Comparison of ENCODE assay signal across 1 cellular context in the genomic region with DNA sequence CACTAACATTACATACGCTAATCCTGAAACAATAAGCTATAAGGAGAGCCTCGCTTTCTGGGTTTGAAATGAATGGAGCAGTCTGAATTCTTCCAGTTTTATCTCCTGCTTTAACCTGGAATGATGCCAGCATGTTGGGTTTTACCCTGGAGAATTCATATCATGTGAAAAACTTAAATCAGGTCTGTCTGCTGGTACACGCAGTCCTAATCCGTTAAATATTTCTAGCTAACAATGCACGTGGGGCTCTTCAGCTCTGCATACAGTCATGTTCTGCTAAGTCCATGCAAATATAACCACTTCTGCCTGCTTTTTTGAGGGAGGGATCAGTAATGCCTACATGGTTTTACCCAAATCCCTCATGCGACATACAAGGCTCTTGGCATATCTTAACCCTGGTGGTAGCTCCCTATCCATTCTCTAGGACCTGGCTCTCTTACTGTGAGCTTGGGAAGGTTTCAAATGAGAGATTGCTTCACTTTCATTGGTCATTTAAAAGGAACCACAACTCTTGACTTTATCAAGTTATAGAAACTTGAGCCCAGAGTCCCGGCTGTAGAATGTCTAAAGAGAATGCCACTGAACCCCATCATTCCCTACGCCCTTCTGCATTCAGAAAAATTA.
A peak's percentile ranks its signal among the peaks of the same experiment; 100 is the strongest.
TF ChIP-seq lines count a peak whose summit lies in the region.

No MANE protein-coding gene starts in this region.

TF ChIP-seq in K562, 482 proteins besides CTCF, POLR2A, EP300 and RAD21 (continued from another document):
- TF ChIP-seq SMAD2 (IDR thresholded peaks at IDR 0.05; ENCODE audit: low read depth, low read length) = no peak
- no peak for TF ChIP-seq CEBPG (CRISPR knock-in tag; IDR thresholded peaks at IDR 0.05)
- TF ChIP-seq CEBPG (tag; conservative IDR thresholded peaks at IDR 0.05 in 1 of 2, IDR thresholded peaks at IDR 0.05 in 1 of 2) = 0 out of 4 replicates have a peak, but pooled peaks of 1 of the 2 experiments have one; percentile 15
- TF ChIP-seq RCOR1 (IDR thresholded peaks at IDR 0.05; ENCODE audit: borderline replicate concordance in 1 of 2, low read depth in 2 of 2, low read length in 2 of 2) = no peak
- no peak for TF ChIP-seq SMAD3 (CRISPR knock-in tag; conservative IDR thresholded peaks at IDR 0.05)
- TF ChIP-seq, protein P1, sequence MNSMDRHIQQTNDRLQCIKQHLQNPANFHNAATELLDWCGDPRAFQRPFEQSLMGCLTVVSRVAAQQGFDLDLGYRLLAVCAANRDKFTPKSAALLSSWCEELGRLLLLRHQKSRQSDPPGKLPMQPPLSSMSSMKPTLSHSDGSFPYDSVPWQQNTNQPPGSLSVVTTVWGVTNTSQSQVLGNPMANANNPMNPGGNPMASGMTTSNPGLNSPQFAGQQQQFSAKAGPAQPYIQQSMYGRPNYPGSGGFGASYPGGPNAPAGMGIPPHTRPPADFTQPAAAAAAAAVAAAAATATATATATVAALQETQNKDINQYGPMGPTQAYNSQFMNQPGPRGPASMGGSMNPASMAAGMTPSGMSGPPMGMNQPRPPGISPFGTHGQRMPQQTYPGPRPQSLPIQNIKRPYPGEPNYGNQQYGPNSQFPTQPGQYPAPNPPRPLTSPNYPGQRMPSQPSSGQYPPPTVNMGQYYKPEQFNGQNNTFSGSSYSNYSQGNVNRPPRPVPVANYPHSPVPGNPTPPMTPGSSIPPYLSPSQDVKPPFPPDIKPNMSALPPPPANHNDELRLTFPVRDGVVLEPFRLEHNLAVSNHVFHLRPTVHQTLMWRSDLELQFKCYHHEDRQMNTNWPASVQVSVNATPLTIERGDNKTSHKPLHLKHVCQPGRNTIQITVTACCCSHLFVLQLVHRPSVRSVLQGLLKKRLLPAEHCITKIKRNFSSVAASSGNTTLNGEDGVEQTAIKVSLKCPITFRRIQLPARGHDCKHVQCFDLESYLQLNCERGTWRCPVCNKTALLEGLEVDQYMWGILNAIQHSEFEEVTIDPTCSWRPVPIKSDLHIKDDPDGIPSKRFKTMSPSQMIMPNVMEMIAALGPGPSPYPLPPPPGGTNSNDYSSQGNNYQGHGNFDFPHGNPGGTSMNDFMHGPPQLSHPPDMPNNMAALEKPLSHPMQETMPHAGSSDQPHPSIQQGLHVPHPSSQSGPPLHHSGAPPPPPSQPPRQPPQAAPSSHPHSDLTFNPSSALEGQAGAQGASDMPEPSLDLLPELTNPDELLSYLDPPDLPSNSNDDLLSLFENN (IDR thresholded peaks at IDR 0.05; ENCODE audit: low read depth in 2 of 2, low read length in 2 of 2) = no peak
- TF ChIP-seq, protein P2, sequence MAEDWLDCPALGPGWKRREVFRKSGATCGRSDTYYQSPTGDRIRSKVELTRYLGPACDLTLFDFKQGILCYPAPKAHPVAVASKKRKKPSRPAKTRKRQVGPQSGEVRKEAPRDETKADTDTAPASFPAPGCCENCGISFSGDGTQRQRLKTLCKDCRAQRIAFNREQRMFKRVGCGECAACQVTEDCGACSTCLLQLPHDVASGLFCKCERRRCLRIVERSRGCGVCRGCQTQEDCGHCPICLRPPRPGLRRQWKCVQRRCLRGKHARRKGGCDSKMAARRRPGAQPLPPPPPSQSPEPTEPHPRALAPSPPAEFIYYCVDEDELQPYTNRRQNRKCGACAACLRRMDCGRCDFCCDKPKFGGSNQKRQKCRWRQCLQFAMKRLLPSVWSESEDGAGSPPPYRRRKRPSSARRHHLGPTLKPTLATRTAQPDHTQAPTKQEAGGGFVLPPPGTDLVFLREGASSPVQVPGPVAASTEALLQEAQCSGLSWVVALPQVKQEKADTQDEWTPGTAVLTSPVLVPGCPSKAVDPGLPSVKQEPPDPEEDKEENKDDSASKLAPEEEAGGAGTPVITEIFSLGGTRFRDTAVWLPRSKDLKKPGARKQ (CRISPR knock-in tag; IDR thresholded peaks at IDR 0.05) = no peak
TF ChIP-seq in K562: peak in this region for 2.
